In the genomic region with DNA sequence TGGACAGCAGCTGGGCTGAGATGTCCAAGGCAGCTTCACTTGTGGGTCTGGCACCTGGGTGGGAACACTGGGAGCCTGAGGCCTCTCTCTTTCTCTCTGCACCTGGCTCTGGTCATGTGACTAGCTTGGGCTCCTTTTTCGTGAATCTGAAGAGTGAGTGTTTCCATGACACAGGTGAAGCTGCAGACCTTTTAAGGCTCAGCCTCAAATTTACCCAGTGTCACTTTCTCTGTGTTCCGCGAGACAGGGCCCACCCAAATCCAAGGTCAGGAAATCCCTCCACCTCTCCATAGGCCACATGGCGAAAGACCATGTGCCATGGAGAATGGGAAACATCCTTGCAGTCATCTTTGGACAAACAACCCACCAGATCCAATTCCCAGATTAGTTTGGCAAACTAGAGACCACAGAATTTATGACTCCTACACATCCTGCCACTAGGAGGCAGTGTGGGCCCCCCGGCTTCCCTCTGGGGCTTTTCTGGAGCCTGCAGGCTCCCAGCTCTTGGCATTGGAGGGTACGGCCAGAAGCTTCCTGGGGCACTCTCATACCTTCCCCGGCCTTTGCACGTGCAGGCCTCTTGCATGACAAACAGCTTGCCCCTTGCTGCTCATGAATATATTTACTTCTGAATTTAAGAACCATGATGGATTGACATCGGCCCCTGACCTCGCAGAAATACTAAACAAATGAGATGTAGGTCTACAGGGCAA, we compare ENCODE assay signal across 8 cellular contexts.
DNase-seq lines count a peak whose midpoint lies in the region; ATAC-seq, FAIRE-seq and TF ChIP-seq lines count a peak whose summit lies in the region.

No MANE protein-coding gene starts in this region.

- H3K9me3 ChIP-seq in A549 (no peaks in the 10 kb centered on the region), OCI-LY3 (ENCODE audit: insufficient read depth, low read length) (no peaks in the 10 kb centered on the region)

- POLR2A ChIA-PET in A549 (lab: Yijun Ruan, JAX) (no interaction called here), GM10248 (lab: Yijun Ruan, JAX) (no interaction called here)

- FAIRE-seq in A549 (lab: Jason Lieb, UNC) (no peak), bronchial epithelial cell (lab: Jason Lieb, UNC) (no peak)

- DNase-seq in A549 (ENCODE audit: low read depth in 1 of 2, low spot score in 1 of 2) (peak; percentile 14 to 30), GM10248 (ENCODE audit: extremely low spot score) (peak; percentile 51), bronchial epithelial cell (ENCODE audit: low read depth) (no peak), mesothelial cell of epicardium (ENCODE audit: low spot score in 2 of 2, unreplicated experiment in 2 of 2) (no peak), OCI-M2 (lab: John Stamatoyannopoulos, UW; ENCODE audit: unreplicated experiment) (no peak)

- H3K4me3 ChIP-seq in A549 (no peak overlapping the region), OCI-LY3 (ENCODE audit: low read length) (no peak overlapping the region), bronchial epithelial cell (ENCODE audit: low read depth, low read length) (no peak overlapping the region)

- H3K27ac ChIP-seq in A549 (no peak overlapping the region), OCI-LY3 (ENCODE audit: low read length) (no peak overlapping the region)

- H3K36me3 ChIP-seq in OCI-LY3 (replicated peaks; ENCODE audit: low read depth, low read length) (no peaks in the 10 kb centered on the region), bronchial epithelial cell (ENCODE audit: control insufficient read depth, insufficient read depth, low read length) (no peaks in the 10 kb centered on the region)

- H3K4me3 Mint-ChIP-seq in mesothelial cell of epicardium, result no peak overlapping the region

- peak; percentile 22 to 27; a peak in 2 of 5 replicates for TF ChIP-seq RAD21 in A549 (conservative IDR thresholded peaks at IDR 0.05 in 1 of 2, IDR thresholded peaks at IDR 0.05 in 1 of 2)

- CTCF ChIA-PET in A549 (lab: Yijun Ruan, JAX) (interaction anchor here (1.0 to 2.2 kb wide), 5 partner anchors 8 to 249 kb away, joined by 3 to 9 read pairs (median 5); no protein-coding TSS in a partner anchor), GM10248 (lab: Yijun Ruan, JAX) (interaction anchor here (0.8 to 1.8 kb wide), 12 partner anchors 8 to 268 kb away, joined by 3 to 8 read pairs (median 3); no protein-coding TSS in a partner anchor)

- no peaks in the 10 kb centered on the region for H3K27me3 ChIP-seq in OCI-LY3 (ENCODE audit: low read depth, low read length)
- H3K27me3 ChIP-seq in bronchial epithelial cell (ENCODE audit: control insufficient read depth, insufficient read depth, low read length), result no peaks in the 10 kb centered on the region

- no peaks in the 10 kb centered on the region for H3K9me3 Mint-ChIP-seq in mesothelial cell of epicardium

- H3K9ac ChIP-seq in OCI-LY3 (ENCODE audit: low read length), result no peak overlapping the region

- no peak overlapping the region for H2AFZ ChIP-seq in OCI-LY3 (ENCODE audit: low read depth, low read length)

- no peak for TF ChIP-seq EP300 in A549 (IDR thresholded peaks at IDR 0.05)

- TF ChIP-seq CTCF in A549 (IDR thresholded peaks at IDR 0.05), result peak; percentile 55
- peak; percentile 38 for TF ChIP-seq CTCF in GM10248 (IDR thresholded peaks at IDR 0.05; ENCODE audit: control extremely low read depth, extremely low read depth, low read depth, missing control alignments)
- TF ChIP-seq CTCF in OCI-LY3 (IDR thresholded peaks at IDR 0.05; ENCODE audit: low read depth, low read length), result peak; percentile 52
- TF ChIP-seq CTCF in bronchial epithelial cell (IDR thresholded peaks at IDR 0.05; ENCODE audit: insufficient read depth, low read length, severe bottlenecking), result peak; percentile 70
- TF ChIP-seq CTCF in mesothelial cell of epicardium (IDR thresholded peaks at IDR 0.05; ENCODE audit: unreplicated experiment), result peak; percentile 61

- 47% methylated on average over 10 of the region's 10 CpGs for WGBS in A549 (ENCODE audit: missing lambda C conversion rate)

- no peaks in the 10 kb centered on the region for H3K27me3 Mint-ChIP-seq in mesothelial cell of epicardium (ENCODE audit: low read depth)

- TF ChIP-seq POLR2A in A549 (IDR thresholded peaks at IDR 0.05; ENCODE audit: low read length), result no peak

- peak; percentile 24 to 77; a peak in 3 of 6 replicates for ATAC-seq in A549
- no peak for ATAC-seq in HG02798 (IDR thresholded peaks at IDR 0.05; ENCODE audit: poor library complexity, unreplicated experiment)
- ATAC-seq in GM21367 (IDR thresholded peaks at IDR 0.05; ENCODE audit: unreplicated experiment), result no peak

- no peak overlapping the region for H3K4me2 ChIP-seq in A549
- no peak overlapping the region for H3K4me2 ChIP-seq in OCI-LY3 (ENCODE audit: low read length)

- no peaks in the 10 kb centered on the region for H4K20me1 ChIP-seq in OCI-LY3 (ENCODE audit: insufficient read depth, low read length)

- H3K4me1 ChIP-seq in A549, result no peaks in the 10 kb centered on the region
- H3K4me1 ChIP-seq in OCI-LY3 (ENCODE audit: low read length), result no peaks in the 10 kb centered on the region

- no peaks in the 10 kb centered on the region for H3K79me2 ChIP-seq in OCI-LY3 (ENCODE audit: low read length)

- H3K27ac Mint-ChIP-seq in mesothelial cell of epicardium, result no peak overlapping the region

- peaks cover 27% of the 10 kb centered on the region for H3K4me1 Mint-ChIP-seq in mesothelial cell of epicardium

- no peaks in the 10 kb centered on the region for H3K36me3 Mint-ChIP-seq in mesothelial cell of epicardium

TF ChIP-seq in A549, 52 proteins besides CTCF, POLR2A, EP300 and RAD21:
- peak; percentile 27; the same call in 1 of the 3 replicates for TF ChIP-seq SMC3 (IDR thresholded peaks at IDR 0.05)
- no peak for TF ChIP-seq JUNB (IDR thresholded peaks at IDR 0.05)

Comparison
In these comparisons a context has a peak if more than half of its experiments do, and no peak if none do; other contexts are left out.
1. ATAC-seq: peak in A549 (2 of 2); none in HG02798 (single experiment) and GM21367 (single experiment).
2. DNase-seq: peak in A549 (2 of 2) and GM10248 (single experiment); none in bronchial epithelial cell (single experiment), mesothelial cell of epicardium (0 of 2) and OCI-M2 (single experiment).
3. Peak in every context shown above with its lines, with median percentiles within 50 percentile points of each other: CTCF ChIP-seq.